ENCODE assay signal across 1 cellular context in genomic region chr6:30914076-30914853, GRCh38.
TF ChIP-seq lines count a peak whose summit lies in the region.

Gene VARS2, plus strand, starts transcription at chr6:30914238. Its CDS starts 599 bp downstream, at chr6:30914837.

TF ChIP-seq in H1, 55 proteins besides CTCF, POLR2A, EP300 and RAD21 (continued from another document):
- TF ChIP-seq, protein P1, sequence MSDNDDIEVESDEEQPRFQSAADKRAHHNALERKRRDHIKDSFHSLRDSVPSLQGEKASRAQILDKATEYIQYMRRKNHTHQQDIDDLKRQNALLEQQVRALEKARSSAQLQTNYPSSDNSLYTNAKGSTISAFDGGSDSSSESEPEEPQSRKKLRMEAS (IDR thresholded peaks at IDR 0.05) = peak; percentile 45; the same call in 1 of the 2 replicates
- TF ChIP-seq TEAD4 (IDR thresholded peaks at IDR 0.05; ENCODE audit: low read depth, low read length) = peak; percentile 63
